Comparison of ENCODE assay signal across 1 cellular context in genomic region chr17:55454906-55455474, GRCh38.
A peak's percentile ranks its signal among the peaks of the same experiment; 100 is the strongest.
TF ChIP-seq lines count a peak whose summit lies in the region.

No MANE protein-coding gene starts in this region.

TF ChIP-seq in HEK293, 187 proteins besides CTCF, POLR2A, EP300 and RAD21 (continued from another document and continues in another):
- TF ChIP-seq, protein P1, sequence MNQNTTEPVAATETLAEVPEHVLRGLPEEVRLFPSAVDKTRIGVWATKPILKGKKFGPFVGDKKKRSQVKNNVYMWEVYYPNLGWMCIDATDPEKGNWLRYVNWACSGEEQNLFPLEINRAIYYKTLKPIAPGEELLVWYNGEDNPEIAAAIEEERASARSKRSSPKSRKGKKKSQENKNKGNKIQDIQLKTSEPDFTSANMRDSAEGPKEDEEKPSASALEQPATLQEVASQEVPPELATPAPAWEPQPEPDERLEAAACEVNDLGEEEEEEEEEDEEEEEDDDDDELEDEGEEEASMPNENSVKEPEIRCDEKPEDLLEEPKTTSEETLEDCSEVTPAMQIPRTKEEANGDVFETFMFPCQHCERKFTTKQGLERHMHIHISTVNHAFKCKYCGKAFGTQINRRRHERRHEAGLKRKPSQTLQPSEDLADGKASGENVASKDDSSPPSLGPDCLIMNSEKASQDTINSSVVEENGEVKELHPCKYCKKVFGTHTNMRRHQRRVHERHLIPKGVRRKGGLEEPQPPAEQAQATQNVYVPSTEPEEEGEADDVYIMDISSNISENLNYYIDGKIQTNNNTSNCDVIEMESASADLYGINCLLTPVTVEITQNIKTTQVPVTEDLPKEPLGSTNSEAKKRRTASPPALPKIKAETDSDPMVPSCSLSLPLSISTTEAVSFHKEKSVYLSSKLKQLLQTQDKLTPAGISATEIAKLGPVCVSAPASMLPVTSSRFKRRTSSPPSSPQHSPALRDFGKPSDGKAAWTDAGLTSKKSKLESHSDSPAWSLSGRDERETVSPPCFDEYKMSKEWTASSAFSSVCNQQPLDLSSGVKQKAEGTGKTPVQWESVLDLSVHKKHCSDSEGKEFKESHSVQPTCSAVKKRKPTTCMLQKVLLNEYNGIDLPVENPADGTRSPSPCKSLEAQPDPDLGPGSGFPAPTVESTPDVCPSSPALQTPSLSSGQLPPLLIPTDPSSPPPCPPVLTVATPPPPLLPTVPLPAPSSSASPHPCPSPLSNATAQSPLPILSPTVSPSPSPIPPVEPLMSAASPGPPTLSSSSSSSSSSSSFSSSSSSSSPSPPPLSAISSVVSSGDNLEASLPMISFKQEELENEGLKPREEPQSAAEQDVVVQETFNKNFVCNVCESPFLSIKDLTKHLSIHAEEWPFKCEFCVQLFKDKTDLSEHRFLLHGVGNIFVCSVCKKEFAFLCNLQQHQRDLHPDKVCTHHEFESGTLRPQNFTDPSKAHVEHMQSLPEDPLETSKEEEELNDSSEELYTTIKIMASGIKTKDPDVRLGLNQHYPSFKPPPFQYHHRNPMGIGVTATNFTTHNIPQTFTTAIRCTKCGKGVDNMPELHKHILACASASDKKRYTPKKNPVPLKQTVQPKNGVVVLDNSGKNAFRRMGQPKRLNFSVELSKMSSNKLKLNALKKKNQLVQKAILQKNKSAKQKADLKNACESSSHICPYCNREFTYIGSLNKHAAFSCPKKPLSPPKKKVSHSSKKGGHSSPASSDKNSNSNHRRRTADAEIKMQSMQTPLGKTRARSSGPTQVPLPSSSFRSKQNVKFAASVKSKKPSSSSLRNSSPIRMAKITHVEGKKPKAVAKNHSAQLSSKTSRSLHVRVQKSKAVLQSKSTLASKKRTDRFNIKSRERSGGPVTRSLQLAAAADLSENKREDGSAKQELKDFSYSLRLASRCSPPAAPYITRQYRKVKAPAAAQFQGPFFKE (tag by site-specific recombination; IDR thresholded peaks at IDR 0.05; ENCODE audit: borderline replicate concordance) = no peak
- TF ChIP-seq, protein P2, sequence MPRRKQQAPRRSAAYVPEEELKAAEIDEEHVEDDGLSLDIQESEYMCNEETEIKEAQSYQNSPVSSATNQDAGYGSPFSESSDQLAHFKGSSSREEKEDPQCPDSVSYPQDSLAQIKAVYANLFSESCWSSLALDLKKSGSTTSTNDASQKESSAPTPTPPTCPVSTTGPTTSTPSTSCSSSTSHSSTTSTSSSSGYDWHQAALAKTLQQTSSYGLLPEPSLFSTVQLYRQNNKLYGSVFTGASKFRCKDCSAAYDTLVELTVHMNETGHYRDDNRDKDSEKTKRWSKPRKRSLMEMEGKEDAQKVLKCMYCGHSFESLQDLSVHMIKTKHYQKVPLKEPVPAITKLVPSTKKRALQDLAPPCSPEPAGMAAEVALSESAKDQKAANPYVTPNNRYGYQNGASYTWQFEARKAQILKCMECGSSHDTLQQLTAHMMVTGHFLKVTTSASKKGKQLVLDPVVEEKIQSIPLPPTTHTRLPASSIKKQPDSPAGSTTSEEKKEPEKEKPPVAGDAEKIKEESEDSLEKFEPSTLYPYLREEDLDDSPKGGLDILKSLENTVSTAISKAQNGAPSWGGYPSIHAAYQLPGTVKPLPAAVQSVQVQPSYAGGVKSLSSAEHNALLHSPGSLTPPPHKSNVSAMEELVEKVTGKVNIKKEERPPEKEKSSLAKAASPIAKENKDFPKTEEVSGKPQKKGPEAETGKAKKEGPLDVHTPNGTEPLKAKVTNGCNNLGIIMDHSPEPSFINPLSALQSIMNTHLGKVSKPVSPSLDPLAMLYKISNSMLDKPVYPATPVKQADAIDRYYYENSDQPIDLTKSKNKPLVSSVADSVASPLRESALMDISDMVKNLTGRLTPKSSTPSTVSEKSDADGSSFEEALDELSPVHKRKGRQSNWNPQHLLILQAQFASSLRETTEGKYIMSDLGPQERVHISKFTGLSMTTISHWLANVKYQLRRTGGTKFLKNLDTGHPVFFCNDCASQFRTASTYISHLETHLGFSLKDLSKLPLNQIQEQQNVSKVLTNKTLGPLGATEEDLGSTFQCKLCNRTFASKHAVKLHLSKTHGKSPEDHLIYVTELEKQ (tag by site-specific recombination; IDR thresholded peaks at IDR 0.05; ENCODE audit: borderline replicate concordance) = no peak
- TF ChIP-seq MEIS1 (CRISPR knock-in tag; IDR thresholded peaks at IDR 0.05; ENCODE audit: borderline replicate concordance) = no peak
- TF ChIP-seq, protein P3, sequence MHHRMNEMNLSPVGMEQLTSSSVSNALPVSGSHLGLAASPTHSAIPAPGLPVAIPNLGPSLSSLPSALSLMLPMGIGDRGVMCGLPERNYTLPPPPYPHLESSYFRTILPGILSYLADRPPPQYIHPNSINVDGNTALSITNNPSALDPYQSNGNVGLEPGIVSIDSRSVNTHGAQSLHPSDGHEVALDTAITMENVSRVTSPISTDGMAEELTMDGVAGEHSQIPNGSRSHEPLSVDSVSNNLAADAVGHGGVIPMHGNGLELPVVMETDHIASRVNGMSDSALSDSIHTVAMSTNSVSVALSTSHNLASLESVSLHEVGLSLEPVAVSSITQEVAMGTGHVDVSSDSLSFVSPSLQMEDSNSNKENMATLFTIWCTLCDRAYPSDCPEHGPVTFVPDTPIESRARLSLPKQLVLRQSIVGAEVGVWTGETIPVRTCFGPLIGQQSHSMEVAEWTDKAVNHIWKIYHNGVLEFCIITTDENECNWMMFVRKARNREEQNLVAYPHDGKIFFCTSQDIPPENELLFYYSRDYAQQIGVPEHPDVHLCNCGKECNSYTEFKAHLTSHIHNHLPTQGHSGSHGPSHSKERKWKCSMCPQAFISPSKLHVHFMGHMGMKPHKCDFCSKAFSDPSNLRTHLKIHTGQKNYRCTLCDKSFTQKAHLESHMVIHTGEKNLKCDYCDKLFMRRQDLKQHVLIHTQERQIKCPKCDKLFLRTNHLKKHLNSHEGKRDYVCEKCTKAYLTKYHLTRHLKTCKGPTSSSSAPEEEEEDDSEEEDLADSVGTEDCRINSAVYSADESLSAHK (tag by site-specific recombination; IDR thresholded peaks at IDR 0.05) = 0 out of 2 replicates have a peak, but pooled peaks have one; percentile 25
- no peak for TF ChIP-seq ZNF658 (tag by site-specific recombination; IDR thresholded peaks at IDR 0.05)
- TF ChIP-seq KLF1 (tag by site-specific recombination; IDR thresholded peaks at IDR 0.05) = no peak
- TF ChIP-seq, protein P4, sequence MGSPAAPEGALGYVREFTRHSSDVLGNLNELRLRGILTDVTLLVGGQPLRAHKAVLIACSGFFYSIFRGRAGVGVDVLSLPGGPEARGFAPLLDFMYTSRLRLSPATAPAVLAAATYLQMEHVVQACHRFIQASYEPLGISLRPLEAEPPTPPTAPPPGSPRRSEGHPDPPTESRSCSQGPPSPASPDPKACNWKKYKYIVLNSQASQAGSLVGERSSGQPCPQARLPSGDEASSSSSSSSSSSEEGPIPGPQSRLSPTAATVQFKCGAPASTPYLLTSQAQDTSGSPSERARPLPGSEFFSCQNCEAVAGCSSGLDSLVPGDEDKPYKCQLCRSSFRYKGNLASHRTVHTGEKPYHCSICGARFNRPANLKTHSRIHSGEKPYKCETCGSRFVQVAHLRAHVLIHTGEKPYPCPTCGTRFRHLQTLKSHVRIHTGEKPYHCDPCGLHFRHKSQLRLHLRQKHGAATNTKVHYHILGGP (tag by site-specific recombination; IDR thresholded peaks at IDR 0.05) = peak; percentile 67
- TF ChIP-seq ZNF529 (tag by site-specific recombination; IDR thresholded peaks at IDR 0.05; ENCODE audit: insufficient replicate concordance) = no peak
- peak; percentile 27; the same call in 1 of the 2 replicates for TF ChIP-seq KLF10 (tag by site-specific recombination; IDR thresholded peaks at IDR 0.05)
- TF ChIP-seq ZNF169 (tag by site-specific recombination; IDR thresholded peaks at IDR 0.05) = no peak
- TF ChIP-seq ZNF501 (tag by site-specific recombination; IDR thresholded peaks at IDR 0.05) = no peak
- no peak for TF ChIP-seq ZNF324 (tag by site-specific recombination; IDR thresholded peaks at IDR 0.05)
- no peak for TF ChIP-seq ZNF26 (tag by site-specific recombination; IDR thresholded peaks at IDR 0.05)
- no peak for TF ChIP-seq ZNF514 (tag by site-specific recombination; IDR thresholded peaks at IDR 0.05)
- TF ChIP-seq ZFP69B (tag by site-specific recombination; IDR thresholded peaks at IDR 0.05) = no peak
- TF ChIP-seq ZNF610 (tag by site-specific recombination; IDR thresholded peaks at IDR 0.05; ENCODE audit: borderline replicate concordance) = no peak
- TF ChIP-seq, protein P5, sequence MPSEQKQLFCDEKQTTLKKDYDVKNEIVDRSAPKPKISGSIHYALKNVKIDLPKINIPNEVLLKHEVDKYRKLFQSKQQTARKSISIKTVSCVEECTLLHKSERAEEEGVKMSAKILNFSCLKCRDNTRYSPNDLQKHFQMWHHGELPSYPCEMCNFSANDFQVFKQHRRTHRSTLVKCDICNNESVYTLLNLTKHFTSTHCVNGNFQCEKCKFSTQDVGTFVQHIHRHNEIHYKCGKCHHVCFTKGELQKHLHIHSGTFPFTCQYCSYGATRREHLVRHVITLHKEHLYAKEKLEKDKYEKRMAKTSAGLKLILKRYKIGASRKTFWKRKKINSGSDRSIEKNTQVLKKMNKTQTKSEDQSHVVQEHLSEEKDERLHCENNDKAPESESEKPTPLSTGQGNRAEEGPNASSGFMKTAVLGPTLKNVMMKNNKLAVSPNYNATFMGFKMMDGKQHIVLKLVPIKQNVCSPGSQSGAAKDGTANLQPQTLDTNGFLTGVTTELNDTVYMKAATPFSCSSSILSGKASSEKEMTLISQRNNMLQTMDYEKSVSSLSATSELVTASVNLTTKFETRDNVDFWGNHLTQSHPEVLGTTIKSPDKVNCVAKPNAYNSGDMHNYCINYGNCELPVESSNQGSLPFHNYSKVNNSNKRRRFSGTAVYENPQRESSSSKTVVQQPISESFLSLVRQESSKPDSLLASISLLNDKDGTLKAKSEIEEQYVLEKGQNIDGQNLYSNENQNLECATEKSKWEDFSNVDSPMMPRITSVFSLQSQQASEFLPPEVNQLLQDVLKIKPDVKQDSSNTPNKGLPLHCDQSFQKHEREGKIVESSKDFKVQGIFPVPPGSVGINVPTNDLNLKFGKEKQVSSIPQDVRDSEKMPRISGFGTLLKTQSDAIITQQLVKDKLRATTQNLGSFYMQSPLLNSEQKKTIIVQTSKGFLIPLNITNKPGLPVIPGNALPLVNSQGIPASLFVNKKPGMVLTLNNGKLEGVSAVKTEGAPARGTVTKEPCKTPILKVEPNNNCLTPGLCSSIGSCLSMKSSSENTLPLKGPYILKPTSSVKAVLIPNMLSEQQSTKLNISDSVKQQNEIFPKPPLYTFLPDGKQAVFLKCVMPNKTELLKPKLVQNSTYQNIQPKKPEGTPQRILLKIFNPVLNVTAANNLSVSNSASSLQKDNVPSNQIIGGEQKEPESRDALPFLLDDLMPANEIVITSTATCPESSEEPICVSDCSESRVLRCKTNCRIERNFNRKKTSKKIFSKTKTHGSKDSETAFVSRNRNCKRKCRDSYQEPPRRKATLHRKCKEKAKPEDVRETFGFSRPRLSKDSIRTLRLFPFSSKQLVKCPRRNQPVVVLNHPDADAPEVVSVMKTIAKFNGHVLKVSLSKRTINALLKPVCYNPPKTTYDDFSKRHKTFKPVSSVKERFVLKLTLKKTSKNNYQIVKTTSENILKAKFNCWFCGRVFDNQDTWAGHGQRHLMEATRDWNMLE (tag by site-specific recombination; conservative IDR thresholded peaks at IDR 0.05; ENCODE audit: low read depth) = no peak
- peak; percentile 51; the same call in 1 of the 2 replicates for TF ChIP-seq ZNF24 (tag by site-specific recombination; IDR thresholded peaks at IDR 0.05)
- TF ChIP-seq, protein P6, sequence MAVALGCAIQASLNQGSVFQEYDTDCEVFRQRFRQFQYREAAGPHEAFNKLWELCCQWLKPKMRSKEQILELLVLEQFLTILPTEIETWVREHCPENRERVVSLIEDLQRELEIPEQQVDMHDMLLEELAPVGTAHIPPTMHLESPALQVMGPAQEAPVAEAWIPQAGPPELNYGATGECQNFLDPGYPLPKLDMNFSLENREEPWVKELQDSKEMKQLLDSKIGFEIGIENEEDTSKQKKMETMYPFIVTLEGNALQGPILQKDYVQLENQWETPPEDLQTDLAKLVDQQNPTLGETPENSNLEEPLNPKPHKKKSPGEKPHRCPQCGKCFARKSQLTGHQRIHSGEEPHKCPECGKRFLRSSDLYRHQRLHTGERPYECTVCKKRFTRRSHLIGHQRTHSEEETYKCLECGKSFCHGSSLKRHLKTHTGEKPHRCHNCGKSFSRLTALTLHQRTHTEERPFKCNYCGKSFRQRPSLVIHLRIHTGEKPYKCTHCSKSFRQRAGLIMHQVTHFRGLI (tag by site-specific recombination; IDR thresholded peaks at IDR 0.05) = no peak
- TF ChIP-seq TCF7L2 (IDR thresholded peaks at IDR 0.05; ENCODE audit: borderline replicate concordance, low read depth, low read length) = 0 out of 2 replicates have a peak, but pooled peaks have one; percentile 25
- TF ChIP-seq SCRT1 (tag by site-specific recombination; IDR thresholded peaks at IDR 0.05; ENCODE audit: borderline replicate concordance) = no peak
- no peak for TF ChIP-seq ZNF792 (tag by site-specific recombination; IDR thresholded peaks at IDR 0.05)
- TF ChIP-seq ZNF274 (IDR thresholded peaks at IDR 0.05; ENCODE audit: low read length) = no peak
- no peak for TF ChIP-seq ZNF274 (tag by site-specific recombination; IDR thresholded peaks at IDR 0.05; ENCODE audit: borderline replicate concordance)
- TF ChIP-seq ZNF37A (tag by site-specific recombination; IDR thresholded peaks at IDR 0.05) = no peak
- no peak for TF ChIP-seq ZNF707 (tag by site-specific recombination; IDR thresholded peaks at IDR 0.05)
- TF ChIP-seq, protein P7, sequence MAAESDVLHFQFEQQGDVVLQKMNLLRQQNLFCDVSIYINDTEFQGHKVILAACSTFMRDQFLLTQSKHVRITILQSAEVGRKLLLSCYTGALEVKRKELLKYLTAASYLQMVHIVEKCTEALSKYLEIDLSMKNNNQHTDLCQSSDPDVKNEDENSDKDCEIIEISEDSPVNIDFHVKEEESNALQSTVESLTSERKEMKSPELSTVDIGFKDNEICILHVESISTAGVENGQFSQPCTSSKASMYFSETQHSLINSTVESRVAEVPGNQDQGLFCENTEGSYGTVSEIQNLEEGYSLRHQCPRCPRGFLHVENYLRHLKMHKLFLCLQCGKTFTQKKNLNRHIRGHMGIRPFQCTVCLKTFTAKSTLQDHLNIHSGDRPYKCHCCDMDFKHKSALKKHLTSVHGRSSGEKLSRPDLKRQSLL (tag by site-specific recombination; IDR thresholded peaks at IDR 0.05) = no peak
- TF ChIP-seq ZNF549 (tag by site-specific recombination; IDR thresholded peaks at IDR 0.05) = no peak
- no peak for TF ChIP-seq ZNF776 (tag by site-specific recombination; IDR thresholded peaks at IDR 0.05; ENCODE audit: borderline replicate concordance)
- TF ChIP-seq ZNF521 (tag by site-specific recombination; IDR thresholded peaks at IDR 0.05) = no peak
- TF ChIP-seq ZBTB48 (tag by site-specific recombination; IDR thresholded peaks at IDR 0.05) = no peak
- TF ChIP-seq BCL11B (tag by site-specific recombination; IDR thresholded peaks at IDR 0.05; ENCODE audit: low read depth) = no peak
- TF ChIP-seq ZNF701 (tag by site-specific recombination; IDR thresholded peaks at IDR 0.05) = no peak
